Comparison of ENCODE assay signal across 8 cellular contexts in the genomic region with DNA sequence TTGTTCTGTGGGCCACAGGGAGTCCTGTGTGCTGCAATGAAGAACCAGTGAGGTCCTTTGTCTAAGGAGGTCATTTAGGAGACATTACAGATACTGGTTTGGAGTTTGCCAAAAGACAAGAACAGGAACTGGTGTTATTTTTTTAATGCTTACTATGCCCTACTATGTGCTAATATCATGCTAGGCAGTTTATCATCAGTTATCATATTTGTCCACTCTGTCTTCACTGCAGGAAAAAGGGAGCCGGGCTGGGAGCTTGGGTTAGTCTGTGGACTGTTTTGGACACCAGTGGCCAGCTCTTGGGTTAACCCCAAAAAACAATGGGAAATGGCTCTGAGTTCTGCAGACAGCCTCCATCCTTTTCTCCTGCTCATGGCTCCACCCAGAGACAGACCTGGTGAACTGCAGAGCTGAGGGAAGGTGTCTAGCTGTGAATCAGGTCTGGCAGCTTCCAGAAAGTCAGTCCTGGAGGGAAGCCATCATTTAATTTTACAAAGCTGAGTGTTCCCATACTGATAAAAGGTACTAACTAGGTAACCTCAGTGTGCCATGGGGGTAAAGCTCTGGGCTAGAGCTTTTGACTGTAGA.
DNase-seq lines count a peak whose midpoint lies in the region; ATAC-seq and TF ChIP-seq lines count a peak whose summit lies in the region.

No MANE protein-coding gene starts in this region.

- ATAC-seq in HG02938 (IDR thresholded peaks at IDR 0.05; ENCODE audit: unreplicated experiment) (peak; percentile 23), heart left ventricle (peak; percentile 53 to 72 (median 64)), HG03439 (IDR thresholded peaks at IDR 0.05; ENCODE audit: unreplicated experiment) (no peak)

- H3K4me3 Mint-ChIP-seq in type B pancreatic cell, result no peak overlapping the region

- peaks cover 0 to 23% (median 6%) of the 10 kb centered on the region in 12 donors for H3K4me1 ChIP-seq in heart left ventricle

- no peaks in the 10 kb centered on the region for H3K9me3 Mint-ChIP-seq in type B pancreatic cell

- no peaks in the 10 kb centered on the region for H3K4me1 Mint-ChIP-seq in type B pancreatic cell (ENCODE audit: unreplicated experiment)

- WGBS in heart left ventricle, 4 donors, result 75 to 90% (median 85%) methylated on average over 1 of the region's 1 CpG

- no peak overlapping the region for H3K27ac Mint-ChIP-seq in type B pancreatic cell

- H3K27ac ChIP-seq in VCaP (peak overlapping the region; percentile 64), heart left ventricle (no peak overlapping the region)

- no peaks in the 10 kb centered on the region for H3K9me3 ChIP-seq in heart left ventricle

- H3K27me3 Mint-ChIP-seq in type B pancreatic cell, result no peaks in the 10 kb centered on the region

- peaks cover 0 to 82% (median 51%) of the 10 kb centered on the region in 9 donors for H3K36me3 ChIP-seq in heart left ventricle

- peak; percentile 86 for TF ChIP-seq CTCF in VCaP (conservative IDR thresholded peaks at IDR 0.05)
- peak in 11 of 12 donors; percentile 13 to 52 (median 34) for TF ChIP-seq CTCF in heart left ventricle (IDR thresholded peaks at IDR 0.05)
- peak; percentile 56 for TF ChIP-seq CTCF in type B pancreatic cell (conservative IDR thresholded peaks at IDR 0.05)

- DNase-seq in NCI-H345 (lab: John Stamatoyannopoulos, UW) (peak; percentile 16), NCI-H345 treated with DMSO at 0.1 percent for 48 hours (lab: John Stamatoyannopoulos, UW; ENCODE audit: unreplicated experiment) (no peak), heart left ventricle (no peak), type B pancreatic cell (ENCODE audit: extremely low spot score, unreplicated experiment) (no peak), amygdala (lab: John Stamatoyannopoulos, UW) (no peak)

- no peaks in the 10 kb centered on the region for H3K27me3 ChIP-seq in heart left ventricle

- H3K36me3 Mint-ChIP-seq in type B pancreatic cell, result peaks cover 22% of the 10 kb centered on the region

- no peak overlapping the region for H3K4me3 ChIP-seq in heart left ventricle

- no peak for TF ChIP-seq POLR2A in heart left ventricle (IDR thresholded peaks at IDR 0.05)

- intact Hi-C loops in heart left ventricle (cut with DNase I), result no loop called here

Comparison
In these comparisons a context has a peak if more than half of its experiments do, and no peak if none do; other contexts are left out.
1. CTCF ChIP-seq: peak in every context shown above with its lines; median percentile 86 in VCaP; 56 in type B pancreatic cell; 34 in heart left ventricle.